In genomic region chr6:108518714-108519576, GRCh38 we compare ENCODE assay signal across 8 cellular contexts. TPM values are rescaled to one million over a fixed set of nuclear protein-coding genes. Genes with fewer than 3 reads are reported as not detected.
DNase-seq lines count a peak whose midpoint lies in the region; ATAC-seq, FAIRE-seq and TF ChIP-seq lines count a peak whose summit lies in the region.

No MANE protein-coding gene starts in this region.

- FAIRE-seq in GM12892 (lab: Jason Lieb, UNC) = no peak

- intact Hi-C loops in PC-9 (cut with micrococcal nuclease; ENCODE audit: unreplicated experiment) = no loop called here

- H3F3A ChIP-seq in PC-9 (ENCODE audit: insufficient read depth, low read depth) = no peaks in the 10 kb centered on the region; the same call in 1 of the 2 replicates

- H3K27ac ChIP-seq in PC-9 = no peak overlapping the region

- CTCF ChIA-PET in PC-9 (lab: Charles Lee) = interaction anchor here (0.6 kb wide), 1 partner anchor 298 kb away, joined by 8 read pairs; no protein-coding TSS in a partner anchor

- H3K4me3 ChIP-seq in GM12875 (ENCODE audit: low read depth, low read length) (no peak overlapping the region), PC-9 (no peak overlapping the region), fibroblast of villous mesenchyme (ENCODE audit: low read depth, low read length) (no peak overlapping the region)

- H3K4me1 ChIP-seq in PC-9 (replicated peaks; ENCODE audit: insufficient read depth) = no peaks in the 10 kb centered on the region

- DNase-seq in AG08396 (ENCODE audit: low spot score) = peak; percentile 41
- no peak for DNase-seq in PC-9
- peak; percentile 18 for DNase-seq in fibroblast of villous mesenchyme (ENCODE audit: low read depth)
- no peak for DNase-seq in occipital lobe (lab: John Stamatoyannopoulos, UW)
- no peak for DNase-seq in NCI-H1436 treated with DMSO at 0.1 percent for 48 hours (lab: John Stamatoyannopoulos, UW)
- DNase-seq in GM12892 (ENCODE audit: insufficient read length) = no peak

- H3K4me2 ChIP-seq in PC-9 = no peak overlapping the region

- no peaks in the 10 kb centered on the region for H3K79me2 ChIP-seq in PC-9 (ENCODE audit: low read depth)

- TF ChIP-seq CTCF in GM12875 (IDR thresholded peaks at IDR 0.05; ENCODE audit: borderline replicate concordance, insufficient read depth, low read depth, low read length) (peak; percentile 58), PC-9 (conservative IDR thresholded peaks at IDR 0.05) (peak; percentile 64), fibroblast of villous mesenchyme (IDR thresholded peaks at IDR 0.05; ENCODE audit: insufficient read depth, low read depth, low read length) (peak; percentile 59)

- no peaks in the 10 kb centered on the region for H4K20me1 ChIP-seq in PC-9 (ENCODE audit: insufficient read depth)

- H3K36me3 ChIP-seq in PC-9 (ENCODE audit: low read depth) = no peaks in the 10 kb centered on the region

- H3K9me2 ChIP-seq in PC-9 (ENCODE audit: insufficient read depth) = no peaks in the 10 kb centered on the region

- no peak for TF ChIP-seq POLR2A in GM12892 (IDR thresholded peaks at IDR 0.05; ENCODE audit: low read depth, low read length)

- POLR2A ChIA-PET in PC-9 (lab: Charles Lee; ENCODE audit: unreplicated experiment) = interaction anchor here (0.6 kb wide), 1 partner anchor 486 kb away, joined by 4 read pairs; no protein-coding TSS in a partner anchor

- no peak overlapping the region for H2AFZ ChIP-seq in PC-9

- no peaks in the 10 kb centered on the region for H3K27me3 ChIP-seq in PC-9 (ENCODE audit: insufficient read depth, low read depth)

- ATAC-seq in GM21737 (IDR thresholded peaks at IDR 0.05; ENCODE audit: unreplicated experiment) = no peak

- no peaks in the 10 kb centered on the region for H3K9me3 ChIP-seq in PC-9 (ENCODE audit: insufficient read depth, low read depth)

- BruUV-seq in PC-9 (replicated peaks; lab: Mats Ljungman, UMichigan) = no TSS peak

RNA-seq across cellular contexts. Expression of gene FOXO3, which starts 41.8 kb away (rescaled TPM):
- 56.2 and 59.4 TPM in 2 replicates for total RNA-seq in PC-9 (2021)
- total RNA-seq in fibroblast of villous mesenchyme = 41.9 and 43.2 TPM in 2 replicates
- 56.0 TPM for total RNA-seq in occipital lobe
- 4.8 TPM for polyA plus RNA-seq in GM12892 (2012; ENCODE audit: missing spikeins)

Comparison
In these comparisons a context has a peak if more than half of its experiments do, and no peak if none do; other contexts are left out.
1. DNase-seq: peak in AG08396 (single experiment) and fibroblast of villous mesenchyme (single experiment); none in PC-9 (0 of 2), occipital lobe (single experiment), NCI-H1436 treated with DMSO at 0.1 percent for 48 hours (single experiment) and GM12892 (single experiment).
2. Peak in every context shown above with its lines, with median percentiles within 50 percentile points of each other: CTCF ChIP-seq.